19 cellular contexts compared by ENCODE assay signal in genomic region chr11:34970480-34970879, GRCh38.
"Had no signal": no experiment of that assay in that cellular context is flagged by ENCODE, and none has a peak within 500 bp of the region (broad histone marks: within the 10 kb centered on the region; RNA-seq: fewer than 3 reads in every experiment).

No MANE protein-coding gene starts in this region.

- ATAC-seq: activated CD8-positive, alpha-beta T cell treated with anti-CD3 and anti-CD28 coated beads for 36 hours; left lung had no signal

- H3K4me2 ChIP-seq: hepatocyte had no signal

- DNase-seq: activated B cell treated with CpG ODN at 0.5 μM for 24 hours; activated CD4-positive, alpha-beta T cell treated with anti-CD3 and anti-CD28 coated beads for 4 hours; activated CD8-positive, alpha-beta T cell treated with anti-CD3 and anti-CD28 coated beads for 36 hours; activated naive CD4-positive, alpha-beta T cell treated with anti-CD3 and anti-CD28 coated beads for 36 hours; activated T-cell treated with anti-CD3 and anti-CD28 coated beads, Interleukin-2, amount 50 U/mL, for 1 hour; anterior cingulate cortex; caudate nucleus; dorsolateral prefrontal cortex; endodermal cell; islet precursor cell; left lung; occipital lobe; retina; stimulated activated CD4-positive, alpha-beta T cell treated with anti-CD3 and anti-CD28 coated beads, Interleukin-2, amount 100 ng/mL, for 24 hours; stimulated activated naive CD4-positive, alpha-beta T cell treated with Interleukin-2 at 50 U/mL for 16 hours; thyroid gland had no signal

- H3K4me3 Mint-ChIP-seq: activated B cell treated with CpG ODN at 0.5 μM for 24 hours; activated CD8-positive, alpha-beta T cell treated with anti-CD3 and anti-CD28 coated beads for 36 hours; activated naive CD4-positive, alpha-beta T cell treated with anti-CD3 and anti-CD28 coated beads for 36 hours; brain; endodermal cell had no signal

- H3K27ac Mint-ChIP-seq: activated B cell treated with CpG ODN at 0.5 μM for 24 hours; activated CD8-positive, alpha-beta T cell treated with anti-CD3 and anti-CD28 coated beads for 36 hours; activated naive CD4-positive, alpha-beta T cell treated with anti-CD3 and anti-CD28 coated beads for 36 hours; activated T-helper 2 cell treated with anti-CD3 and anti-CD28 coated beads, Interferon-gamma antibody, Interleukin-2, Interleukin-4, amounts not matched to agents 10 μg/mL and 5 μg/mL and 100 μg/mL, durations not matched to agents 14 hours and 24 hours and 36 hours; endodermal cell had no signal

- H3K27me3 Mint-ChIP-seq: activated B cell treated with CpG ODN at 0.5 μM for 24 hours; activated CD8-positive, alpha-beta T cell treated with anti-CD3 and anti-CD28 coated beads for 36 hours; brain had no signal

- H2AFZ ChIP-seq: hepatocyte had no signal

- H3K4me1 Mint-ChIP-seq: activated B cell treated with CpG ODN at 0.5 μM for 24 hours had no signal

- H3K27ac ChIP-seq: dorsolateral prefrontal cortex, hepatocyte, thyroid gland had no signal

- H3K4me3 ChIP-seq: dorsolateral prefrontal cortex, hepatocyte, left lung, thyroid gland had no signal

- H3K4me1 ChIP-seq: left lung, thyroid gland had no signal

- H3K9me3 Mint-ChIP-seq: activated CD8-positive, alpha-beta T cell treated with anti-CD3 and anti-CD28 coated beads for 36 hours; activated naive CD4-positive, alpha-beta T cell treated with anti-CD3 and anti-CD28 coated beads for 36 hours; activated T-helper 2 cell treated with anti-CD3 and anti-CD28 coated beads, Interferon-gamma antibody, Interleukin-2, Interleukin-4, amounts not matched to agents 10 μg/mL and 5 μg/mL and 100 μg/mL, durations not matched to agents 14 hours and 24 hours and 36 hours had no signal

- H3K9me3 ChIP-seq: left lung, thyroid gland had no signal

- H3K27me3 ChIP-seq: dorsolateral prefrontal cortex, hepatocyte, left lung, thyroid gland had no signal
